ENCODE assay signal across 20 cellular contexts in the genomic region with DNA sequence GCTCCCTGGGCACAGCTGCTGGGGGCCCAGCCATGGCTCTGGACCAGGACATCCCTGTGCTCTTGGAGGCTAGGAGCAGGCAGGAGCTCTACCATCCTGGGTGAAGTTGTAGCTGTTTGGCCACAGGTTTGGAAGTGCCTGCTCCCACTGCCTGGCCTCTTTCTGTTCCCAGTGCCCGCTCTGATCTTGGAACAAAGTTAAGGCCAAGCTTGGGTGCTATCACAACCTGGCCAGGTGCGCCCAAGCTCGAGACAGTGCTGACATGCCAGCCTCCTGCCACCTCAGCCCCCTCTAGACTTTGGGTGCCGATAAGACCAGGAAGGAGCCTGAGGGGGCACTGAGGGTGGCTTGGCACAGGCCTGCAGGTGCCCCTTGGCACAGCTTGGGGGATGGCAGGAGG.
"Had no signal": no experiment of that assay in that cellular context is flagged by ENCODE, and none has a peak within 500 bp of the region (broad histone marks: within the 10 kb centered on the region; RNA-seq: fewer than 3 reads in every experiment).

No MANE protein-coding gene starts in this region.

- H3K4me1 ChIP-seq: esophagus squamous epithelium, parathyroid adenoma, prostate gland, right atrium auricular region, sigmoid colon, stomach, testis, tibial artery had no signal

- H3K27ac Mint-ChIP-seq: memory B cell, natural killer cell, type B pancreatic cell had no signal

- H3K27ac ChIP-seq: coronary artery, esophagus squamous epithelium, neutrophil, parathyroid adenoma, prostate gland, right atrium auricular region, sigmoid colon, stomach, testis, tibial artery had no signal

- H2AFZ ChIP-seq: parathyroid adenoma had no signal

- H3K79me2 ChIP-seq: parathyroid adenoma had no signal

- H3K36me3 ChIP-seq: esophagus squamous epithelium, neutrophil, prostate gland, right atrium auricular region, sigmoid colon, stomach, tibial artery had no signal

- H3K27me3 ChIP-seq: esophagus squamous epithelium, neutrophil, right atrium auricular region, sigmoid colon, stomach, testis, tibial artery had no signal

- H3K4me3 Mint-ChIP-seq: memory B cell, natural killer cell, type B pancreatic cell had no signal

- H3K9me3 ChIP-seq: esophagus squamous epithelium, neutrophil, prostate gland, right atrium auricular region, sigmoid colon, testis, tibial artery had no signal

- H3K36me3 Mint-ChIP-seq: memory B cell, type B pancreatic cell had no signal

- DNase-seq: dermis blood vessel endothelial cell; effector memory CD4-positive, alpha-beta T cell; esophagus squamous epithelium; head of caudate nucleus; natural killer cell; sigmoid colon; stimulated activated CD4-positive, alpha-beta T cell treated with anti-CD3 and anti-CD28 coated beads, Interleukin-4, amount 100 ng/mL, for 4 hours; stimulated activated naive CD4-positive, alpha-beta T cell; stomach; testis; tibial artery had no signal

- H3K9me3 Mint-ChIP-seq: type B pancreatic cell had no signal

- ATAC-seq: left lobe of liver, natural killer cell had no signal

- H3K4me1 Mint-ChIP-seq: memory B cell, natural killer cell had no signal

- H3K4me3 ChIP-seq: coronary artery, esophagus squamous epithelium, lung, prostate gland, right atrium auricular region, sigmoid colon, stomach, testis, tibial artery had no signal

- H3K27me3 Mint-ChIP-seq: memory B cell, type B pancreatic cell had no signal
